In genomic region chr13:99650410-99650809, GRCh38 we compare ENCODE assay signal across 25 cellular contexts. TPM values are rescaled to one million over a fixed set of nuclear protein-coding genes. Genes with fewer than 3 reads are reported as not detected.
DNase-seq lines count a peak whose midpoint lies in the region; ATAC-seq, FAIRE-seq and TF ChIP-seq lines count a peak whose summit lies in the region.
"Had no signal": no experiment of that assay in that cellular context is flagged by ENCODE, and none has a peak within 500 bp of the region (broad histone marks: within the 10 kb centered on the region; RNA-seq: fewer than 3 reads in every experiment).

No MANE protein-coding gene starts in this region.

- FAIRE-seq in HepG2 (lab: Jason Lieb, UNC) (no peak), bronchial epithelial cell (lab: Jason Lieb, UNC) (peak; percentile 47)
- FAIRE-seq: A204.1, D721Med, G401.6, GM12891, GM19239 had no signal

- H3K36me3 Mint-ChIP-seq in osteocyte (ENCODE audit: unreplicated experiment), result no peaks in the 10 kb centered on the region
- H3K36me3 Mint-ChIP-seq in activated CD8-positive, alpha-beta T cell treated with anti-CD3 and anti-CD28 coated beads, Interleukin-2, amount 10 ng/mL, durations not matched to agents 7 days and 5 days (ENCODE audit: low read depth), result no peaks in the 10 kb centered on the region
- H3K36me3 Mint-ChIP-seq: CD14-positive monocyte; CD8-positive, alpha-beta T cell had no signal

- TF ChIP-seq RAD21 in liver (IDR thresholded peaks at IDR 0.05) (no peak), HepG2 (CRISPR knock-in tag; IDR thresholded peaks at IDR 0.05) (no peak)

- no peak overlapping the region for H2AFZ ChIP-seq in HepG2 (ENCODE audit: low read length)

- no peak overlapping the region for H3K4me3 Mint-ChIP-seq in osteocyte (ENCODE audit: unreplicated experiment)
- no peak overlapping the region for H3K4me3 Mint-ChIP-seq in activated CD8-positive, alpha-beta T cell treated with anti-CD3 and anti-CD28 coated beads, Interleukin-2, amount 10 ng/mL, durations not matched to agents 7 days and 5 days
- H3K4me3 Mint-ChIP-seq: CD14-positive monocyte; CD4-positive, CD25-positive, alpha-beta regulatory T cell; CD8-positive, alpha-beta T cell had no signal

- intact Hi-C loops in HepG2 (cut with micrococcal nuclease; ENCODE audit: unreplicated experiment) (no loop called here), aorta (cut with DNase I) (loop anchor here in 1 of 2 donors (10.0 kb wide), 2 partner anchors 264 to 324 kb away; partner anchors contain the start of gene ZIC5)

- H3K27me3 Mint-ChIP-seq in osteocyte (ENCODE audit: unreplicated experiment), result no peaks in the 10 kb centered on the region
- peaks cover 2% of the 10 kb centered on the region for H3K27me3 Mint-ChIP-seq in activated CD8-positive, alpha-beta T cell treated with anti-CD3 and anti-CD28 coated beads, Interleukin-2, amount 10 ng/mL, durations not matched to agents 7 days and 5 days (ENCODE audit: low read depth)
- H3K27me3 Mint-ChIP-seq: CD4-positive, CD25-positive, alpha-beta regulatory T cell had no signal

- H3K27ac ChIP-seq in liver (ENCODE audit: low read depth in 1 of 2, low read length in 2 of 2) (peak overlapping the region; percentile 74 to 92), HepG2 (ENCODE audit: extremely low read length, insufficient read depth, low read length) (no peak overlapping the region), aorta (ENCODE audit: low read depth in 1 of 2, low read length in 2 of 2) (no peak overlapping the region)
- H3K27ac ChIP-seq: BLaER1 had no signal

- peaks cover 3 to 13% (median 7%) of the 10 kb centered on the region in 4 donors for H3K4me1 ChIP-seq in liver (ENCODE audit: control insufficient read depth in 4 of 4, insufficient read depth in 4 of 4, low read length in 3 of 4)
- peaks cover 12% of the 10 kb centered on the region for H3K4me1 ChIP-seq in HepG2 (ENCODE audit: insufficient read depth, low read length)
- no peaks in the 10 kb centered on the region for H3K4me1 ChIP-seq in aorta (ENCODE audit: control insufficient read depth in 1 of 2, insufficient read depth in 2 of 2, low read length in 2 of 2)
- H3K4me1 ChIP-seq: BE2C, Caco-2 had no signal

- H3K27me3 ChIP-seq in liver (ENCODE audit: control insufficient read depth in 4 of 4, insufficient read depth in 4 of 4, low read length in 3 of 4), result no peaks in the 10 kb centered on the region
- H3K27me3 ChIP-seq in HepG2 (ENCODE audit: control insufficient read depth in 1 of 2, insufficient read depth in 2 of 2, low read length in 2 of 2), result no peaks in the 10 kb centered on the region
- H3K27me3 ChIP-seq in bronchial epithelial cell (ENCODE audit: control insufficient read depth, insufficient read depth, low read length), result no peaks in the 10 kb centered on the region
- no peaks in the 10 kb centered on the region for H3K27me3 ChIP-seq in aorta (ENCODE audit: control insufficient read depth in 1 of 2, insufficient read depth in 2 of 2, low read length in 1 of 2)
- H3K27me3 ChIP-seq: BE2C, BLaER1 had no signal

- no peak overlapping the region for H3K9ac ChIP-seq in liver (ENCODE audit: low read depth in 1 of 2, low read length in 2 of 2)
- no peak overlapping the region for H3K9ac ChIP-seq in HepG2 (ENCODE audit: insufficient read depth, low read depth, low read length)
- H3K9ac ChIP-seq: BLaER1 had no signal

- no peak overlapping the region for H3K27ac Mint-ChIP-seq in osteocyte (ENCODE audit: unreplicated experiment)
- no peak overlapping the region for H3K27ac Mint-ChIP-seq in activated CD8-positive, alpha-beta T cell treated with anti-CD3 and anti-CD28 coated beads, Interleukin-2, amount 10 ng/mL, durations not matched to agents 7 days and 5 days
- H3K27ac Mint-ChIP-seq: CD8-positive, alpha-beta T cell had no signal

- ATAC-seq in HepG2 (no peak), left lobe of liver (peak; percentile 73), aorta (ENCODE audit: low FRiP score) (no peak)
- ATAC-seq in activated CD8-positive, alpha-beta T cell treated with anti-CD3 and anti-CD28 coated beads, Interleukin-2, amount 10 ng/mL, durations not matched to agents 7 days and 5 days, result no peak
- ATAC-seq: CD8-positive, alpha-beta T cell had no signal

- no peaks in the 10 kb centered on the region for H3K79me2 ChIP-seq in HepG2 (ENCODE audit: insufficient read depth, low read length)

- DNase-seq in HepG2 (ENCODE audit: low spot score) (no peak), bronchial epithelial cell (ENCODE audit: low read depth) (no peak), left lobe of liver (ENCODE audit: low spot score) (peak; percentile 67), osteocyte (ENCODE audit: extremely low spot score, unreplicated experiment) (peak; percentile 25), aorta (no peak)
- no peak for DNase-seq in activated CD4-positive, alpha-beta T cell treated with anti-CD3 and anti-CD28 coated beads, Interleukin-2, amount 50 U/mL, for 4 hours
- DNase-seq in activated CD8-positive, alpha-beta T cell treated with anti-CD3 and anti-CD28 coated beads, Interleukin-2, amount 10 ng/mL, durations not matched to agents 7 days and 5 days, result no peak
- DNase-seq: 8988T; ACHN; BE2C; C1 segment of cervical spinal cord; Caco-2; Calu3; CD4-positive, CD25-positive, alpha-beta regulatory T cell; CD8-positive, alpha-beta T cell; DMS79 treated with DMSO at 0.1 percent for 48 hours; GF-D8 had no signal

- no peak overlapping the region for H3K4me3 ChIP-seq in liver (ENCODE audit: low read depth in 1 of 3, low read length in 3 of 3)
- no peak overlapping the region for H3K4me3 ChIP-seq in HepG2 (replicated peaks in 1 of 3; ENCODE audit: insufficient read depth in 1 of 3, low read depth in 2 of 3, low read length in 3 of 3)
- no peak overlapping the region for H3K4me3 ChIP-seq in bronchial epithelial cell (ENCODE audit: low read depth, low read length)
- H3K4me3 ChIP-seq in aorta (ENCODE audit: low read length in 2 of 2), result no peak overlapping the region
- H3K4me3 ChIP-seq: BLaER1 had no signal

- POLR2A ChIA-PET in HepG2 (lab: Yijun Ruan, JAX), result no interaction called here
- POLR2A ChIA-PET in activated CD8-positive, alpha-beta T cell treated with anti-CD3 and anti-CD28 coated beads, Interleukin-2, amount 10 ng/mL, durations not matched to agents 7 days and 5 days (lab: Charles Lee), result no interaction called here

- H3K36me3 ChIP-seq in liver (ENCODE audit: control insufficient read depth in 4 of 4, insufficient read depth in 3 of 4, low read depth in 1 of 4, low read length in 3 of 4) (no peaks in the 10 kb centered on the region), HepG2 (replicated peaks in 1 of 2; ENCODE audit: control insufficient read depth in 1 of 2, insufficient read depth in 2 of 2, low read length in 2 of 2) (no peaks in the 10 kb centered on the region), bronchial epithelial cell (ENCODE audit: control insufficient read depth, insufficient read depth, low read length) (no peaks in the 10 kb centered on the region), aorta (ENCODE audit: control insufficient read depth in 1 of 2, insufficient read depth in 2 of 2, low read length in 1 of 2) (no peaks in the 10 kb centered on the region)
- H3K36me3 ChIP-seq: BE2C, BLaER1 had no signal

- TF ChIP-seq EP300 in HepG2 (IDR thresholded peaks at IDR 0.05; ENCODE audit: low read depth in 2 of 2, low read length in 2 of 2) (no peak), HepG2 (CRISPR knock-in tag; IDR thresholded peaks at IDR 0.05; ENCODE audit: borderline replicate concordance) (no peak)

- TF ChIP-seq CTCF in liver (IDR thresholded peaks at IDR 0.05; ENCODE audit: low read depth, low read length, missing input control), result no peak
- TF ChIP-seq CTCF in HepG2 (CRISPR knock-in tag; IDR thresholded peaks at IDR 0.05), result no peak
- no peak for TF ChIP-seq CTCF in bronchial epithelial cell (IDR thresholded peaks at IDR 0.05; ENCODE audit: insufficient read depth, low read length, severe bottlenecking)
- TF ChIP-seq CTCF in osteocyte (IDR thresholded peaks at IDR 0.05), result no peak

- no peak for TF ChIP-seq POLR2A in HepG2 (IDR thresholded peaks at IDR 0.05; ENCODE audit: insufficient read depth in 1 of 2, low read depth in 2 of 2, low read length in 2 of 2)

- no peaks in the 10 kb centered on the region for H4K20me1 ChIP-seq in HepG2 (ENCODE audit: insufficient read depth, low read length)
- H4K20me1 ChIP-seq: BLaER1 had no signal

- no peaks in the 10 kb centered on the region for H3K9me3 Mint-ChIP-seq in osteocyte (ENCODE audit: unreplicated experiment)
- no peaks in the 10 kb centered on the region for H3K9me3 Mint-ChIP-seq in activated CD8-positive, alpha-beta T cell treated with anti-CD3 and anti-CD28 coated beads, Interleukin-2, amount 10 ng/mL, durations not matched to agents 7 days and 5 days (ENCODE audit: insufficient read depth)
- H3K9me3 Mint-ChIP-seq: CD14-positive monocyte; CD8-positive, alpha-beta T cell had no signal

- H3K4me1 Mint-ChIP-seq in osteocyte (ENCODE audit: unreplicated experiment), result peaks cover 35% of the 10 kb centered on the region
- H3K4me1 Mint-ChIP-seq in activated CD8-positive, alpha-beta T cell treated with anti-CD3 and anti-CD28 coated beads, Interleukin-2, amount 10 ng/mL, durations not matched to agents 7 days and 5 days (ENCODE audit: low read depth), result peaks cover 3% of the 10 kb centered on the region
- H3K4me1 Mint-ChIP-seq: CD14-positive monocyte had no signal

- H3K9me3 ChIP-seq in liver (ENCODE audit: control insufficient read depth in 4 of 4, low read length in 3 of 4), result no peaks in the 10 kb centered on the region
- H3K9me3 ChIP-seq in HepG2 (ENCODE audit: low read length), result no peaks in the 10 kb centered on the region
- H3K9me3 ChIP-seq in aorta (ENCODE audit: control insufficient read depth, low read length), result no peaks in the 10 kb centered on the region
- H3K9me3 ChIP-seq: BE2C, BLaER1, Caco-2 had no signal

- in situ Hi-C loops in HepG2 (cut with HindIII; ENCODE audit: extremely low pct_ligation_motif_present, low pct_unique_long_range_greater_than_20kb), result loop anchor here (25.0 kb wide), 3 partner anchors 587 to 1462 kb away; no protein-coding TSS in a partner anchor

- H3K4me2 ChIP-seq in HepG2 (ENCODE audit: low read depth, low read length), result no peak overlapping the region
- H3K4me2 ChIP-seq: BLaER1 had no signal

- BruUV-seq in HepG2 (replicated peaks; lab: Mats Ljungman, UMichigan), result no TSS peak

- CTCF ChIA-PET in HepG2 (lab: Yijun Ruan, JAX; ENCODE audit: low intra/inter-chr PET ratio, low total read pairs), result no interaction called here
- CTCF ChIA-PET in activated CD8-positive, alpha-beta T cell treated with anti-CD3 and anti-CD28 coated beads, Interleukin-2, amount 10 ng/mL, durations not matched to agents 7 days and 5 days (lab: Charles Lee), result no interaction called here

- WGBS in liver, result 39% methylated on average over 1 of the region's 1 CpG
- WGBS in HepG2 (ENCODE audit: low lambda C conversion rate), result 43% methylated on average over 1 of the region's 1 CpG
- WGBS in aorta, 2 donors, result 89 to 93% methylated on average over 1 of the region's 1 CpG

RNA-seq across cellular contexts. Expression of gene CLYBL, which starts 43.9 kb away (rescaled TPM):
- total RNA-seq in liver (10 to 100 TPM in 1 of 2 donors, 1 to 10 TPM in 1; 8.2 to 19.5 TPM), HepG2 (2016; rRNA removed; fragmentation: Illumina TruSeq; extraction: Trizol) (9.6 and 14.5 TPM in 2 replicates), bronchial epithelial cell (1.8 and 3.2 TPM in 2 replicates), left lobe of liver (45.0 TPM), osteocyte (4.4 and 6.4 TPM in 2 replicates), aorta (1 to 10 TPM; 7.7 to 8.3 TPM)
- polyA plus RNA-seq in liver (10 to 100 TPM; 22.2 to 31.1 TPM), HepG2 (2011; rRNA removed) (10.7 and 12.7 TPM in 2 replicates), aorta (10 to 100 TPM in 1 of 2 donors, 1 to 10 TPM in 1; 8.2 to 34.9 TPM)
- 2.0 and 2.9 TPM in 2 replicates for total RNA-seq in HepG2 (2016; cell fraction: cytosol; rRNA removed; fragmentation: Illumina TruSeq; extraction: Trizol; ENCODE audit: low read depth)
- total RNA-seq in HepG2 (2016; cell fraction: insoluble cytoplasmic fraction; rRNA removed; fragmentation: Illumina TruSeq; extraction: Trizol), result 9.5 and 15.4 TPM in 2 replicates
- 3.3 and 3.6 TPM in 2 replicates for total RNA-seq in HepG2 (2016; cell fraction: membrane; rRNA removed; fragmentation: Illumina TruSeq; extraction: Trizol)
- total RNA-seq in HepG2 (2016; cell fraction: nucleus; rRNA removed; fragmentation: Illumina TruSeq; extraction: Trizol), result 6.5 and 8.3 TPM in 2 replicates
- polyA plus RNA-seq in HepG2 (2011; cell fraction: cytosol; rRNA removed), result 5.3 and 10.1 TPM in 2 replicates
- 10.8 and 13.7 TPM in 2 replicates for polyA plus RNA-seq in HepG2 (2011; cell fraction: nucleus; rRNA removed)
- polyA plus RNA-seq in HepG2 (2012), result 13.3 and 18.6 TPM in 2 replicates
- 2.8 and 3.7 TPM in 2 replicates for polyA plus RNA-seq in HepG2 (2016; cell fraction: cytosol; fragmentation: Illumina TruSeq; extraction: Trizol; ENCODE audit: low read depth)
- 21.4 and 21.5 TPM in 2 replicates for polyA plus RNA-seq in HepG2 (2016; cell fraction: insoluble cytoplasmic fraction; fragmentation: Illumina TruSeq; extraction: Trizol; ENCODE audit: low read depth)
- 4.2 and 5.1 TPM in 2 replicates for polyA plus RNA-seq in HepG2 (2016; cell fraction: membrane; fragmentation: Illumina TruSeq; extraction: Trizol; ENCODE audit: low read depth)
- polyA plus RNA-seq in HepG2 (2016; cell fraction: nucleus; fragmentation: Illumina TruSeq; extraction: Trizol; ENCODE audit: insufficient read depth, low read depth), result 12.2 and 12.3 TPM in 2 replicates
- polyA minus RNA-seq in HepG2 (2011; rRNA and poly(A)+ RNA removed; ENCODE audit: low replicate concordance), result 1.0 and 3.9 TPM in 2 replicates
- polyA minus RNA-seq in HepG2 (2011; cell fraction: cytosol; rRNA and poly(A)+ RNA removed), result 4.7 and 5.9 TPM in 2 replicates
- 18.8 and 21.1 TPM in 2 replicates for polyA minus RNA-seq in HepG2 (2011; cell fraction: nucleus; rRNA and poly(A)+ RNA removed)
- total RNA-seq in activated CD8-positive, alpha-beta T cell treated with anti-CD3 and anti-CD28 coated beads, Interleukin-2, amount 10 ng/mL, durations not matched to agents 7 days and 5 days, result 1 to 10 TPM; 6.0 to 8.2 TPM

Comparison
In these comparisons a context has a peak if more than half of its experiments do, and no peak if none do; other contexts are left out.
1. H3K27ac ChIP-seq: peak in liver (2 of 2); none in HepG2 (single experiment) and aorta (0 of 2).
2. DNase-seq: peak in left lobe of liver (single experiment) and osteocyte (single experiment); none in HepG2 (single experiment), bronchial epithelial cell (single experiment), activated CD4-positive, alpha-beta T cell treated with anti-CD3 and anti-CD28 coated beads, Interleukin-2, amount 50 U/mL, for 4 hours (0 of 2), aorta (0 of 2) and activated CD8-positive, alpha-beta T cell treated with anti-CD3 and anti-CD28 coated beads, Interleukin-2, amount 10 ng/mL, durations not matched to agents 7 days and 5 days (single experiment).